ENCODE assay signal across 9 cellular contexts in genomic region chr9:15430920-15431844, GRCh38. TPM values are rescaled to one million over a fixed set of nuclear protein-coding genes. Genes with fewer than 3 reads are reported as not detected.
DNase-seq lines count a peak whose midpoint lies in the region; ATAC-seq and TF ChIP-seq lines count a peak whose summit lies in the region.
"Had no signal": no experiment of that assay in that cellular context is flagged by ENCODE, and none has a peak within 500 bp of the region (broad histone marks: within the 10 kb centered on the region; RNA-seq: fewer than 3 reads in every experiment).

No MANE protein-coding gene starts in this region.

- no peak for ATAC-seq in stimulated activated naive B cell treated with anti-CD40 and anti-IgM and Interleukin-4, amounts not matched to agents 10 μg/mL and 1 μg/mL and 100 μg/mL, for 72 hours (replicated peaks)

- H3K27ac ChIP-seq in CD8-positive, alpha-beta memory T cell (ENCODE audit: low read depth, low read length), result no peak overlapping the region

- H3K79me2 ChIP-seq in Loucy (ENCODE audit: insufficient read depth, low read length), result peaks cover 99% of the 10 kb centered on the region

- CTCF ChIA-PET in CD8-positive, alpha-beta memory T cell (lab: Charles Lee), result interaction anchor here (0.6 to 1.1 kb wide), 3 partner anchors 79 to 153 kb away, joined by 3 read pairs; no protein-coding TSS in a partner anchor

- H2AFZ ChIP-seq in Loucy (ENCODE audit: low read length), result no peak overlapping the region

- no peaks in the 10 kb centered on the region for H3K9me2 ChIP-seq in Loucy (replicated peaks; ENCODE audit: low read depth, low read length)

- TF ChIP-seq CTCF in Loucy (conservative IDR thresholded peaks at IDR 0.05; ENCODE audit: low read length), result no peak

- H3K4me1 ChIP-seq in CD8-positive, alpha-beta memory T cell (ENCODE audit: insufficient read depth, low read length), result peaks cover 4% of the 10 kb centered on the region
- peaks cover 41% of the 10 kb centered on the region for H3K4me1 ChIP-seq in Loucy (ENCODE audit: insufficient read depth, low read length, poor library complexity, severe bottlenecking)

- no peaks in the 10 kb centered on the region for H3F3A ChIP-seq in Loucy (ENCODE audit: low read depth)

- H3K4me3 ChIP-seq in CD8-positive, alpha-beta memory T cell (ENCODE audit: low read length), result no peak overlapping the region
- H3K4me3 ChIP-seq in Loucy (ENCODE audit: low read length, poor library complexity, severe bottlenecking), result peak overlapping the region; percentile 31

- no peaks in the 10 kb centered on the region for H3K27me3 Mint-ChIP-seq in CD8-positive, alpha-beta memory T cell
- no peaks in the 10 kb centered on the region for H3K27me3 Mint-ChIP-seq in stimulated activated naive B cell treated with anti-CD40 and anti-IgM and Interleukin-4, amounts not matched to agents 10 μg/mL and 1 μg/mL and 100 μg/mL, for 72 hours

- no peak for DNase-seq in CD8-positive, alpha-beta memory T cell
- peak; percentile 11 for DNase-seq in dermis blood vessel endothelial cell
- DNase-seq in midbrain (lab: John Stamatoyannopoulos, UW), result peak; percentile 6
- DNase-seq in ureter (ENCODE audit: low spot score), result no peak
- DNase-seq in effector CD4-positive, alpha-beta T cell, result no peak
- no peak for DNase-seq in stimulated activated naive B cell treated with anti-CD40 and anti-IgM and Interleukin-4, amounts not matched to agents 10 μg/mL and 1 μg/mL and 100 μg/mL, for 72 hours
- DNase-seq in NOMO-1 treated with DMSO at 0.1 percent for 48 hours (lab: John Stamatoyannopoulos, UW; ENCODE audit: unreplicated experiment), result no peak
- DNase-seq: GDM1 had no signal

- POLR2A ChIA-PET in CD8-positive, alpha-beta memory T cell (lab: Charles Lee), result no interaction called here

- peaks cover 18% of the 10 kb centered on the region for H3K36me3 ChIP-seq in CD8-positive, alpha-beta memory T cell (ENCODE audit: insufficient read depth, low read length)
- H3K36me3 ChIP-seq in Loucy (ENCODE audit: insufficient read depth, low read length), result peaks cover 35% of the 10 kb centered on the region

- H3K4me1 Mint-ChIP-seq in CD8-positive, alpha-beta memory T cell, result peaks cover 48 to 80% (median 78%) of the 10 kb centered on the region in 3 donors
- peaks cover 16 to 44% of the 10 kb centered on the region in 2 donors for H3K4me1 Mint-ChIP-seq in stimulated activated naive B cell treated with anti-CD40 and anti-IgM and Interleukin-4, amounts not matched to agents 10 μg/mL and 1 μg/mL and 100 μg/mL, for 72 hours

- H3K4me3 Mint-ChIP-seq in CD8-positive, alpha-beta memory T cell, result no peak overlapping the region
- H3K4me3 Mint-ChIP-seq in stimulated activated naive B cell treated with anti-CD40 and anti-IgM and Interleukin-4, amounts not matched to agents 10 μg/mL and 1 μg/mL and 100 μg/mL, for 72 hours, result no peak overlapping the region

- H3K9ac ChIP-seq in Loucy (ENCODE audit: low read depth, low read length, poor library complexity, severe bottlenecking), result peak overlapping the region; percentile 3

- H3K27ac Mint-ChIP-seq in CD8-positive, alpha-beta memory T cell, result peak overlapping the region in 7 of 8 donors; percentile 3 to 80 (median 58)
- H3K27ac Mint-ChIP-seq in stimulated activated naive B cell treated with anti-CD40 and anti-IgM and Interleukin-4, amounts not matched to agents 10 μg/mL and 1 μg/mL and 100 μg/mL, for 72 hours, result no peak overlapping the region

- H3K9me3 Mint-ChIP-seq in CD8-positive, alpha-beta memory T cell, result no peaks in the 10 kb centered on the region
- no peaks in the 10 kb centered on the region for H3K9me3 Mint-ChIP-seq in stimulated activated naive B cell treated with anti-CD40 and anti-IgM and Interleukin-4, amounts not matched to agents 10 μg/mL and 1 μg/mL and 100 μg/mL, for 72 hours

- H3K9me3 ChIP-seq in CD8-positive, alpha-beta memory T cell (ENCODE audit: low read length), result no peaks in the 10 kb centered on the region
- no peaks in the 10 kb centered on the region for H3K9me3 ChIP-seq in Loucy (ENCODE audit: insufficient read depth, low read depth, low read length)

- no peaks in the 10 kb centered on the region for H3K27me3 ChIP-seq in CD8-positive, alpha-beta memory T cell (ENCODE audit: insufficient read depth, low read length, poor library complexity, severe bottlenecking)
- no peaks in the 10 kb centered on the region for H3K27me3 ChIP-seq in Loucy (ENCODE audit: insufficient read depth, low read length, poor library complexity, severe bottlenecking)

- H3K36me3 Mint-ChIP-seq in CD8-positive, alpha-beta memory T cell, result peaks cover 5 to 60% (median 21%) of the 10 kb centered on the region in 3 donors
- peaks cover 45 to 53% of the 10 kb centered on the region in 2 donors for H3K36me3 Mint-ChIP-seq in stimulated activated naive B cell treated with anti-CD40 and anti-IgM and Interleukin-4, amounts not matched to agents 10 μg/mL and 1 μg/mL and 100 μg/mL, for 72 hours

- H3K4me2 ChIP-seq in Loucy (ENCODE audit: low read depth, low read length, poor library complexity, severe bottlenecking), result peak overlapping the region; percentile 95

- peaks cover 83% of the 10 kb centered on the region for H4K20me1 ChIP-seq in Loucy (ENCODE audit: insufficient read depth, low read length, poor library complexity, severe bottlenecking)

RNA-seq across cellular contexts. Expression of gene SNAPC3, which starts 8.5 kb away (rescaled TPM):
- 10 to 100 TPM; 22.8 to 26.8 TPM for total RNA-seq in CD8-positive, alpha-beta memory T cell
- polyA plus RNA-seq in CD8-positive, alpha-beta memory T cell, result 14.9 TPM
- total RNA-seq in dermis blood vessel endothelial cell (45.3 and 47.0 TPM in 2 replicates), ureter (40.5 TPM)

Comparison
In these comparisons a context has a peak if more than half of its experiments do, and no peak if none do; other contexts are left out.
1. DNase-seq: peak in dermis blood vessel endothelial cell (single experiment) and midbrain (single experiment); none in CD8-positive, alpha-beta memory T cell (0 of 5), ureter (single experiment), effector CD4-positive, alpha-beta T cell (single experiment), stimulated activated naive B cell treated with anti-CD40 and anti-IgM and Interleukin-4, amounts not matched to agents 10 μg/mL and 1 μg/mL and 100 μg/mL, for 72 hours (single experiment) and NOMO-1 treated with DMSO at 0.1 percent for 48 hours (single experiment).